Comparison of ENCODE assay signal across 12 cellular contexts in the genomic region with DNA sequence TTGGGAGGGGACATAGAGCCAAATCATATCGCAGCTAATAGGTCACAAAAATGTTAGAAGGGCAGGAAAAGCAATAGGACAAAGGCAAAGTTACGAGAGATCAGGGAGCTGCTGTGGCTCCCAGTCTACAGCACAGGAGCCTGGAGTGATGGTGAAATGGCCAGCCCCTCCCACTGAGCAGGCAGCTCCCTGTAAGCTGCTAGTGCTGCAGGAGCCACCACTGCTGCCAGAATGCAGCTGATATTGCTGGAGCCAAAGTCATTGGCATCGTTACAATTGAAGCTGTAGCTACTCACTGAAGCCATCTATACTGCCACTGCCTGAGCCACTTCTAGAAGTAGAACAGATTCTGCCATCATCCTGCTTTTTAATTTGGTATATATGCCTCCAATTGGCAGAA. TPM values are rescaled to one million over a fixed set of nuclear protein-coding genes. Genes with fewer than 3 reads are reported as not detected.
A peak's percentile ranks its signal among the peaks of the same experiment; 100 is the strongest.
DNase-seq lines count a peak whose midpoint lies in the region; ATAC-seq, FAIRE-seq and TF ChIP-seq lines count a peak whose summit lies in the region.
"Not testable (repeated sequence)": the region's sequence is repeated elsewhere in the genome, so short reads cannot be mapped to it uniquely, and the experiment has no call there.
"Had no signal": no experiment of that assay in that cellular context is flagged by ENCODE, and none has a peak within 500 bp of the region (broad histone marks: within the 10 kb centered on the region; RNA-seq: fewer than 3 reads in every experiment).

No MANE protein-coding gene starts in this region.

- H2AFZ ChIP-seq in GM23338; K562 (ENCODE audit: low read depth, low read length): not testable (repeated sequence)

- not testable (repeated sequence) for H3K36me3 ChIP-seq in GM23338 (ENCODE audit: insufficient read depth); K562 (ENCODE audit: control insufficient read depth, insufficient read depth, low read length); heart left ventricle

- not testable (repeated sequence) for H3K79me2 ChIP-seq in GM23338 (replicated peaks; ENCODE audit: insufficient read depth); K562 (ENCODE audit: control insufficient read depth, insufficient read depth, low read length)

- not testable (repeated sequence) for DNase-seq in GM23338 (ENCODE audit: low spot score); WTC11 (ENCODE audit: low spot score); K562 (ENCODE audit: extremely low read depth in 1 of 4, low spot score in 3 of 4); Right ventricle myocardium inferior (ENCODE audit: missing footprints); left lobe of liver (ENCODE audit: low spot score)
- DNase-seq in heart left ventricle, result peak in 1 of 5 donors; percentile 29

- H3K9me3 ChIP-seq in K562 (replicated peaks; ENCODE audit: control insufficient read depth, insufficient read depth, low read depth, low read length); heart left ventricle: not testable (repeated sequence)

- H3K4me3 ChIP-seq in GM23338, K562, heart left ventricle: not testable (repeated sequence)

- POLR2A ChIA-PET in WTC11 (lab: Charles Lee); K562 (lab: Yijun Ruan, JAX): not testable (repeated sequence)

- H3K27ac ChIP-seq in GM23338 (ENCODE audit: low read depth); K562 (ENCODE audit: extremely low read depth, low read depth, low read length); heart left ventricle: not testable (repeated sequence)

- not testable (repeated sequence) for FAIRE-seq in K562 (lab: Jason Lieb, UNC)

- intact Hi-C loops in K562 (cut with micrococcal nuclease); Right ventricle myocardium inferior (cut with DNase I); heart left ventricle (cut with DNase I): not testable (repeated sequence)

- H3K36me3 Mint-ChIP-seq in GM23338 (ENCODE audit: low read depth); WTC11; stimulated activated memory B cell treated with anti-CD40 and anti-IgM and Interleukin-4, amounts not matched to agents 10 μg/mL and 1 μg/mL and 100 μg/mL, for 72 hours: not testable (repeated sequence)

- not testable (repeated sequence) for H3K4me1 ChIP-seq in GM23338 (ENCODE audit: insufficient read depth); heart left ventricle
- H3K4me1 ChIP-seq in K562 (replicated peaks in 1 of 2; ENCODE audit: control insufficient read depth in 2 of 2, insufficient read depth in 2 of 2, low read length in 2 of 2), result peaks cover 13 to 16% of the 10 kb centered on the region in 2 experiments; a peak in 4 of 5 replicates

- H3K9me1 ChIP-seq in K562 (ENCODE audit: control insufficient read depth, insufficient read depth, low read length), result not testable (repeated sequence)

- H3K4me1 Mint-ChIP-seq in GM23338; WTC11; stimulated activated memory B cell treated with anti-CD40 and anti-IgM and Interleukin-4, amounts not matched to agents 10 μg/mL and 1 μg/mL and 100 μg/mL, for 72 hours: not testable (repeated sequence)

- H3K9ac ChIP-seq in K562 (ENCODE audit: insufficient read depth in 1 of 2, low read depth in 2 of 2, low read length in 2 of 2), result not testable (repeated sequence)

- H3K27ac Mint-ChIP-seq in GM23338, WTC11: not testable (repeated sequence)
- H3K27ac Mint-ChIP-seq in stimulated activated memory B cell treated with anti-CD40 and anti-IgM and Interleukin-4, amounts not matched to agents 10 μg/mL and 1 μg/mL and 100 μg/mL, for 72 hours, result peak overlapping the region; percentile 52

- CTCF ChIA-PET in WTC11 (lab: Charles Lee); K562 (lab: Yijun Ruan, JAX; ENCODE audit: low intra/inter-chr PET ratio): not testable (repeated sequence)

- H4K20me1 ChIP-seq in GM23338 (replicated peaks; ENCODE audit: insufficient read depth); K562 (replicated peaks; ENCODE audit: control insufficient read depth, insufficient read depth, low read length): not testable (repeated sequence)

- not testable (repeated sequence) for TF ChIP-seq CTCF in GM23338 (conservative IDR thresholded peaks at IDR 0.05; ENCODE audit: low read depth in 2 of 2); WTC11 (IDR thresholded peaks at IDR 0.05); K562 (IDR thresholded peaks at IDR 0.05 in 2 of 3, conservative IDR thresholded peaks at IDR 0.05 in 1 of 3; ENCODE audit: insufficient read depth in 2 of 3, low read depth in 1 of 3, low read length in 3 of 3); heart left ventricle (IDR thresholded peaks at IDR 0.05)

- 11% methylated on average over 1 of the region's 3 CpGs for WGBS in K562 (ENCODE audit: insufficient coverage, low coverage, missing lambda C conversion rate)
- 71 to 100% (median 75%) methylated on average over 1 to 3 of the region's 3 CpGs; no CpG with 5 or more reads in 1 of the 4 donors for WGBS in heart left ventricle, 4 donors

- not testable (repeated sequence) for BruUV-seq in K562 (replicated peaks; lab: Mats Ljungman, UMichigan)

- in situ Hi-C loops in K562 (cut with MboI), result not testable (repeated sequence)

- not testable (repeated sequence) for H3K4me2 ChIP-seq in GM23338; K562 (ENCODE audit: insufficient read depth, low read length)

- TF ChIP-seq EP300 in K562 (IDR thresholded peaks at IDR 0.05; ENCODE audit: low read length), result not testable (repeated sequence)

- not testable (repeated sequence) for H3K9me3 Mint-ChIP-seq in GM23338; WTC11; stimulated activated memory B cell treated with anti-CD40 and anti-IgM and Interleukin-4, amounts not matched to agents 10 μg/mL and 1 μg/mL and 100 μg/mL, for 72 hours

- H3K4me3 Mint-ChIP-seq in GM23338; WTC11; stimulated activated memory B cell treated with anti-CD40 and anti-IgM and Interleukin-4, amounts not matched to agents 10 μg/mL and 1 μg/mL and 100 μg/mL, for 72 hours: not testable (repeated sequence)

- peak; percentile 65 for ATAC-seq in GM23338
- peak; percentile 43; the same call in 1 of the 2 replicates for ATAC-seq in WTC11
- peak; percentile 44 for ATAC-seq in K562
- peak; percentile 56 for ATAC-seq in Right ventricle myocardium inferior
- ATAC-seq in heart left ventricle, result peak in 3 of 4 donors; percentile 39 to 60 (median 41)
- peak; percentile 41 for ATAC-seq in left lobe of liver
- not testable (repeated sequence) for ATAC-seq in stimulated activated memory B cell treated with anti-CD40 and anti-IgM and Interleukin-4, amounts not matched to agents 10 μg/mL and 1 μg/mL and 100 μg/mL, for 72 hours

- not testable (repeated sequence) for TF ChIP-seq RAD21 in K562 (CRISPR knock-in tag; conservative IDR thresholded peaks at IDR 0.05 in 1 of 2, IDR thresholded peaks at IDR 0.05 in 1 of 2)

- not testable (repeated sequence) for H3K27me3 Mint-ChIP-seq in GM23338 (ENCODE audit: insufficient read depth, low read depth, poor library complexity); WTC11 (ENCODE audit: low read depth); stimulated activated memory B cell treated with anti-CD40 and anti-IgM and Interleukin-4, amounts not matched to agents 10 μg/mL and 1 μg/mL and 100 μg/mL, for 72 hours

- H3K27me3 ChIP-seq in GM23338 (ENCODE audit: insufficient read depth); K562 (ENCODE audit: control insufficient read depth in 2 of 2, insufficient read depth in 2 of 2, low read length in 2 of 2); heart left ventricle: not testable (repeated sequence)

- not testable (repeated sequence) for TF ChIP-seq POLR2A in K562 (conservative IDR thresholded peaks at IDR 0.05); heart left ventricle (IDR thresholded peaks at IDR 0.05)

- H3F3A ChIP-seq in GM23338 (replicated peaks; ENCODE audit: low read depth), result not testable (repeated sequence)

- H3K9me2 ChIP-seq in GM23338 (ENCODE audit: insufficient read depth), result not testable (repeated sequence)

RNA-seq across cellular contexts. Expression of a gene that starts 29.3 kb away (rescaled TPM):
- total RNA-seq in GM23338 (2014; rRNA removed; shearing (Covaris generic)), result 0.70 and 0.76 TPM in 2 replicates
- polyA plus RNA-seq in GM23338 (2016; fragmentation: Nextera tagmentation; extraction: Ambion mirVana) (0.64 and 0.65 TPM in 2 replicates), K562 (2011; rRNA removed) (0.13 and 0.18 TPM in 2 replicates), K562 (2014; fragmentation: Illumina TruSeq; extraction: Trizol) (0.08 and 0.19 TPM in 2 replicates), K562 (2014; fragmentation: Nextera tagmentation; extraction: Ambion mirVana) (under 1 TPM; 0.07 to 0.15 TPM), K562 (2014; rRNA removed) (0.12 and 0.20 TPM in 2 replicates), heart left ventricle (under 1 TPM; 0.19 to 0.35 TPM)
- total RNA-seq in WTC11 (2021) (0.13 to 0.34 TPM (median 0.30 TPM) in 3 replicates), K562 (2014; rRNA removed) (0.23 and 0.37 TPM in 2 replicates), K562 (2014; rRNA removed; fragmentation: Illumina TruSeq; extraction: Trizol) (0.15 and 0.22 TPM in 2 replicates), K562 (2015; rRNA removed; fragmentation: Illumina TruSeq; extraction: Trizol) (0.18 and 0.23 TPM in 2 replicates), K562 (2021) (0.20 and 0.47 TPM in 2 replicates), Right ventricle myocardium inferior (2.9 TPM), heart left ventricle (10 to 100 TPM in 2 of 9 donors, 1 to 10 TPM in 5, under 1 TPM in 2; 0.69 to 43.0 (median 1.9) TPM), left lobe of liver (1.0 TPM)
- total RNA-seq in K562 (2011; cell fraction: chromatin; rRNA removed; ENCODE audit: low replicate concordance), result 0.21 and 1.3 TPM in 2 replicates
- 0.13 and 0.17 TPM in 2 replicates for total RNA-seq in K562 (2011; cell fraction: nucleolus; rRNA removed)
- total RNA-seq in K562 (2011; cell fraction: nucleoplasm; rRNA removed), result 1.3 and 1.9 TPM in 2 replicates
- 0.04 and 0.12 TPM in 2 replicates for polyA plus RNA-seq in K562 (2011; cell fraction: cytosol; rRNA removed)
- polyA plus RNA-seq in K562 (2011; cell fraction: nucleus; rRNA removed), result 0.27 and 0.34 TPM in 2 replicates
- polyA plus RNA-seq in K562 (2012), result 0.12 and 0.33 TPM in 2 replicates
- polyA minus RNA-seq in K562 (2011; rRNA and poly(A)+ RNA removed), result 0.28 and 0.48 TPM in 2 replicates
- not detected in 2 replicates for polyA minus RNA-seq in K562 (2011; cell fraction: cytosol; rRNA and poly(A)+ RNA removed)
- polyA minus RNA-seq in K562 (2011; cell fraction: nucleus; rRNA and poly(A)+ RNA removed), result 0.11 and 0.13 TPM in 2 replicates
- total RNA-seq: A172, Caco-2, Calu3 had no signal
- polyA plus RNA-seq: A549, BJ had no signal
